In the genomic region with DNA sequence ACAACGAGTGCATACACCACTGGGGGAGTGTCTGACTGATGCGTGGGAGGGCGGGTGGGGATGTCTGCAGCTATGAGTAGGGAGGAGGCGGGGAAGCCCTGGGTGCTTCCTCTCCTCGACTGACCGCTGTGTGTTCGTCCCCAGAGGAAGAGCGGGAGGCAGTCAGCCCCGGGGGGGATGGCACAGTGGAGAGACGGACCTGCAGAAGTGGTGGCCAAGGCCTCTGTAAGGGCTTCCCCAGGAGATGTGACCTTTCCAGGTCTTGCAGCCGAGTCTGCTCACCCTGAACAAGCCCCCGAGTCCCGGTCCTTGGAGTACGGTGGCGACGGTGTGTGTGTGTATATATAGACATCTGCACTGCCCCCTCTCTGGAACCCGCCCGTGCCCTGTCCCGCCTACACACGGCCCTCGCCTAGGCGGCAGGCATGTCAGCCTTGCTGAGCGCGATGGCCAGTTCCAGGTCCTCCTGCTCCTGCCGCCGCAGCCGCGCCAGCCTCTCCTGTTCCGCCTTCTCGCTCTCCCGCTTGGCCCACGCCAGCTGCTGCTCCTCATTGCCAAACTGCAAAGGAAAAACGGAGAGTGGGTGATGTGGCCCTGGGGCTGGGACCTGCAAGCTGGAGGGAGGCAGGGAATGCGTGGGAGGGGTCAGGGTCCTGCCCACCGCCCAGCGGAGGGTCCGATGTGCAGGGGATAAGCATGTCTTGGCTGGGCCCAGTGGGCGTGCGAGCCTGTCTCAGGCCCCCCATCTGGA, we compare ENCODE assay signal across 11 cellular contexts. TPM values are rescaled to one million over a fixed set of nuclear protein-coding genes. Genes with fewer than 3 reads are reported as not detected.
DNase-seq lines count a peak whose midpoint lies in the region; ATAC-seq and TF ChIP-seq lines count a peak whose summit lies in the region.
"Had no signal": no experiment of that assay in that cellular context is flagged by ENCODE, and none has a peak within 500 bp of the region (broad histone marks: within the 10 kb centered on the region; RNA-seq: fewer than 3 reads in every experiment).

No MANE protein-coding gene starts in this region.

- H3K36me3 ChIP-seq in cardiac muscle cell, result no peaks in the 10 kb centered on the region
- H3K36me3 ChIP-seq: neural progenitor cell had no signal

- DNase-seq in GM13977 (ENCODE audit: low spot score), result peak; percentile 66
- peak; percentile 5 for DNase-seq in OCI-M1 (lab: John Stamatoyannopoulos, UW)
- DNase-seq in cardiac muscle cell (ENCODE audit: low read depth in 1 of 2, low spot score in 1 of 2), result peak in 1 of 2 donors; percentile 65
- peak; percentile 80 for DNase-seq in posterior vena cava (ENCODE audit: low spot score)
- no peak for DNase-seq in RKO (ENCODE audit: low spot score)
- DNase-seq in cerebellar cortex (ENCODE audit: low spot score), result no peak
- no peak for DNase-seq in globus pallidus (ENCODE audit: low spot score)
- DNase-seq: activated CD4-positive, alpha-beta T cell treated with anti-CD3 and anti-CD28 coated beads for 48 hours; foreskin melanocyte had no signal

- no peaks in the 10 kb centered on the region for H3K9me3 ChIP-seq in cardiac muscle cell (ENCODE audit: low read depth)

- in situ Hi-C loops in GM13977 (cut with MboI; ENCODE audit: low pct_unique_long_range_greater_than_20kb, low sequenced_read_pairs, unreplicated experiment), result no loop called here

- no peak for TF ChIP-seq CTCF in GM13977 (IDR thresholded peaks at IDR 0.05; ENCODE audit: extremely low read depth, insufficient read depth, missing control alignments)
- TF ChIP-seq CTCF in cardiac muscle cell (IDR thresholded peaks at IDR 0.05; ENCODE audit: low read depth, low read length), result no peak

- intact Hi-C loops in posterior vena cava (cut with DNase I), result loop anchor here in 1 of 2 donors (5.0 kb wide), 1 partner anchor 312 kb away; no protein-coding TSS in a partner anchor

- H3K4me1 ChIP-seq in cardiac muscle cell (ENCODE audit: low read depth), result no peaks in the 10 kb centered on the region
- H3K4me1 ChIP-seq: neural progenitor cell had no signal

- H3K27ac ChIP-seq in cardiac muscle cell, result peak overlapping the region; percentile 15
- H3K27ac ChIP-seq: neural progenitor cell had no signal

- H3K4me3 ChIP-seq in cardiac muscle cell, result no peak overlapping the region
- H3K4me3 ChIP-seq: neural progenitor cell had no signal

- no peak for ATAC-seq in GM19035 (IDR thresholded peaks at IDR 0.05; ENCODE audit: unreplicated experiment)

- no peaks in the 10 kb centered on the region for H3K27me3 ChIP-seq in cardiac muscle cell
- H3K27me3 ChIP-seq: neural progenitor cell had no signal

RNA-seq across cellular contexts. Expression of gene KLF2, which starts 30.8 kb away (rescaled TPM):
- 7.8 and 13.4 TPM in 2 replicates for total RNA-seq in cardiac muscle cell
- polyA plus RNA-seq in cardiac muscle cell, result 10.9 and 12.1 TPM in 2 replicates
- total RNA-seq in posterior vena cava, result 100 to 1,000 TPM in 1 of 2 donors, 10 to 100 TPM in 1; 97.8 to 208 TPM

Comparison
In these comparisons a context has a peak if more than half of its experiments do, and no peak if none do; other contexts are left out.
1. DNase-seq: peak in GM13977 (single experiment), OCI-M1 (single experiment) and posterior vena cava (single experiment); none in RKO (single experiment), cerebellar cortex (single experiment) and globus pallidus (single experiment).